Comparison of ENCODE assay signal across 33 cellular contexts in the genomic region with DNA sequence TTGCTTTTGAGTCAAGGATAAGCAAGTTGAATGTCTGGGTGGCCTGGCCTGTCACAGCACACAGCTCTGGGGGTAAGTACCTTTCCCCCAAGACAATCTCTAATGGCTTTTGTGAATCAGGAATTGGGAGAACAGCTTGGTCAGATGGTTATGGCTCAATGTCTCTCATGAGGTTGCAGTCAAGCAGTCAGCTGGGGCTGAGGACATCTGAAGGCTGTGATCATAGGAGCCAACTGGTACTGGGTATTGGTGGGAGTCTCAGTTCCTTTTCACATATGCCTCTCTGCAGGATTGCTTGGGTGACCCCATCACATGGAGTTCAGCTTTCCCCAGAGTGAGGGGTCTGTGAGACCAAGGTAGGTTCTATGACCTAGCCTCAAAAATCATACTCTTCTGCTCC. TPM values are rescaled to one million over a fixed set of nuclear protein-coding genes. Genes with fewer than 3 reads are reported as not detected.
"Had no signal": no experiment of that assay in that cellular context is flagged by ENCODE, and none has a peak within 500 bp of the region (broad histone marks: within the 10 kb centered on the region; RNA-seq: fewer than 3 reads in every experiment).

No MANE protein-coding gene starts in this region.

- H3K27ac ChIP-seq: adrenal gland, body of pancreas, breast epithelium, Peyer's patch, SJSA1 had no signal

- H3K27me3 ChIP-seq: adrenal gland, body of pancreas, breast epithelium, Peyer's patch, SJSA1 had no signal

- ATAC-seq: activated CD4-positive, alpha-beta T cell treated with anti-CD3 and anti-CD28 coated beads for 36 hours; activated CD4-positive, CD25-positive, alpha-beta regulatory T cell treated with anti-CD3 and anti-CD28 coated beads, Interleukin-2, amount 50 U/mL, for 24 hours; activated naive CD4-positive, alpha-beta T cell treated with anti-CD3 and anti-CD28 coated beads, Interleukin-2, amount 50 U/mL, for 72 hours; activated T-cell treated with anti-CD3 and anti-CD28 coated beads, Interleukin-2, amount 50 U/mL, for 4 hours; body of pancreas; PC-3 had no signal

- FAIRE-seq: astrocyte had no signal

- DNase-seq: activated CD4-positive, alpha-beta memory T cell treated with anti-CD3 and anti-CD28 coated beads for 36 hours; activated CD4-positive, alpha-beta T cell treated with anti-CD3 and anti-CD28 coated beads for 36 hours; activated CD4-positive, alpha-beta T cell treated with anti-CD3 and anti-CD28 coated beads, Interleukin-2, amount 50 U/mL, for 1 hour; activated CD8-positive, alpha-beta memory T cell treated with anti-CD3 and anti-CD28 coated beads, Interleukin-2, amount 50 U/mL, for 4 hours; activated gamma-delta T cell treated with Interleukin-2 at 50 U/mL for 16 hours; activated naive CD4-positive, alpha-beta T cell treated with anti-CD3 and anti-CD28 coated beads for 36 hours; activated T-cell treated with anti-CD3 and anti-CD28 coated beads for 4 hours; activated T-cell treated with anti-CD3 and anti-CD28 coated beads, Interleukin-2, amount 50 U/mL, for 4 hours; adrenal gland; body of pancreas; caudate nucleus; cerebellar nuclear complex; Karpas-422; KBM-7; NCI-H1105 treated with DMSO at 0.1 percent for 48 hours; NCI-H1436; NCI-H1694; NCI-H2029; NCI-H2171; NCI-H510A; NCI-H526; NCI-H748 treated with DMSO at 0.1 percent for 48 hours; NK-92 treated with Interleukin-12 subunit alpha and Interleukin-12 subunit beta, amount 100 ng/mL, for 24 hours; PC-3; Peyer's patch; RPMI8226; SHP77 treated with DMSO at 0.1 percent for 48 hours; SK-N-SH had no signal

- H3K9me3 ChIP-seq: adrenal gland, body of pancreas, breast epithelium, Peyer's patch, SJSA1, SK-N-SH had no signal

- H3K36me3 ChIP-seq: adrenal gland, breast epithelium, Peyer's patch, SJSA1 had no signal

- H3K4me3 ChIP-seq: adrenal gland, body of pancreas, breast epithelium, Peyer's patch, SJSA1 had no signal

- H3K4me1 ChIP-seq: adrenal gland, body of pancreas, breast epithelium, Peyer's patch had no signal

- H3K4me2 ChIP-seq: SK-N-SH had no signal

- H3K9ac ChIP-seq: SK-N-SH had no signal

RNA-seq across cellular contexts. Expression of gene TMEM158, which starts 33.1 kb away (rescaled TPM):
- total RNA-seq: activated CD4-positive, alpha-beta memory T cell treated with anti-CD3 and anti-CD28 coated beads for 36 hours; activated naive CD4-positive, alpha-beta T cell treated with anti-CD3 and anti-CD28 coated beads for 36 hours; activated naive CD4-positive, alpha-beta T cell treated with anti-CD3 and anti-CD28 coated beads, Interleukin-2, amount 50 U/mL, for 72 hours had no signal
